8 cellular contexts compared by ENCODE assay signal in genomic region chr7:7761974-7762769, GRCh38. TPM values are rescaled to one million over a fixed set of nuclear protein-coding genes. Genes with fewer than 3 reads are reported as not detected.
A peak's percentile ranks its signal among the peaks of the same experiment; 100 is the strongest.
DNase-seq lines count a peak whose midpoint lies in the region; ATAC-seq and TF ChIP-seq lines count a peak whose summit lies in the region.

No MANE protein-coding gene starts in this region.

- no peaks in the 10 kb centered on the region for H3K79me2 ChIP-seq in trophoblast cell (ENCODE audit: control insufficient read depth, insufficient read depth, low read length, poor library complexity)

- no peak overlapping the region for H3K18ac ChIP-seq in trophoblast cell (ENCODE audit: low read length)

- H3K9ac ChIP-seq in trophoblast cell (ENCODE audit: low read length), result no peak overlapping the region

- H2AK5ac ChIP-seq in trophoblast cell (ENCODE audit: low read length), result no peak overlapping the region

- H4K12ac ChIP-seq in trophoblast cell (ENCODE audit: low read depth, low read length), result no peak overlapping the region

- intact Hi-C loops in esophagus squamous epithelium (cut with DNase I), result no loop called here

- H3K4me1 Mint-ChIP-seq in activated T-cell treated with anti-CD3 and anti-CD28 coated beads, Interleukin-2, amount 50 U/mL, for 24 hours (ENCODE audit: low read depth), result peaks cover 38% of the 10 kb centered on the region

- peak overlapping the region; percentile 90 for H3K27ac Mint-ChIP-seq in activated T-cell treated with anti-CD3 and anti-CD28 coated beads, Interleukin-2, amount 50 U/mL, for 24 hours

- H3K4me3 ChIP-seq in esophagus squamous epithelium (peak overlapping the region; percentile 26 to 62 (median 48)), trophoblast cell (ENCODE audit: low read depth, low read length) (no peak overlapping the region)

- H3K9me3 ChIP-seq in esophagus squamous epithelium, result no peaks in the 10 kb centered on the region
- no peaks in the 10 kb centered on the region for H3K9me3 ChIP-seq in trophoblast cell (ENCODE audit: insufficient read depth, low read depth, low read length)

- no peak overlapping the region for H2BK12ac ChIP-seq in trophoblast cell (ENCODE audit: low read length)

- no peak overlapping the region for H4K91ac ChIP-seq in trophoblast cell (ENCODE audit: low read depth, low read length)

- H3K4me1 ChIP-seq in esophagus squamous epithelium, result peaks cover 0 to 59% (median 5%) of the 10 kb centered on the region in 3 donors
- peaks cover 2 to 4% of the 10 kb centered on the region in 2 experiments for H3K4me1 ChIP-seq in trophoblast cell (ENCODE audit: control insufficient read depth in 1 of 2, insufficient read depth in 2 of 2, low read length in 2 of 2)

- no peak for TF ChIP-seq POLR2A in esophagus squamous epithelium (IDR thresholded peaks at IDR 0.05)

- H3K36me3 ChIP-seq in esophagus squamous epithelium, result no peaks in the 10 kb centered on the region
- no peaks in the 10 kb centered on the region for H3K36me3 ChIP-seq in trophoblast cell (ENCODE audit: control insufficient read depth in 1 of 2, insufficient read depth in 2 of 2, low read length in 2 of 2)

- no peak overlapping the region for H3K4ac ChIP-seq in trophoblast cell (ENCODE audit: low read depth, low read length)

- H3K4me2 ChIP-seq in trophoblast cell (ENCODE audit: low read length), result no peak overlapping the region

- no peaks in the 10 kb centered on the region for H3K36me3 Mint-ChIP-seq in activated T-cell treated with anti-CD3 and anti-CD28 coated beads, Interleukin-2, amount 50 U/mL, for 24 hours (ENCODE audit: low read depth)

- no peak overlapping the region for H3K14ac ChIP-seq in trophoblast cell (ENCODE audit: low read length)

- H3K27me3 ChIP-seq in esophagus squamous epithelium (no peaks in the 10 kb centered on the region), trophoblast cell (ENCODE audit: insufficient read depth, low read length) (no peaks in the 10 kb centered on the region)

- peak; percentile 33 for DNase-seq in activated T-cell treated with anti-CD3 and anti-CD28 coated beads, Interleukin-2, amount 50 U/mL, for 24 hours
- DNase-seq in activated T-cell treated with anti-CD3 and anti-CD28 coated beads for 4 hours, result no peak
- peak; percentile 20 for DNase-seq in SK-N-DZ (ENCODE audit: low spot score)
- no peak for DNase-seq in esophagus squamous epithelium (lab: John Stamatoyannopoulos, UW)
- DNase-seq in trophoblast cell, result peak in 1 of 2 donors; percentile 12
- no peak for DNase-seq in 8988T
- no peak for DNase-seq in NCI-H2171 treated with DMSO at 0.1 percent for 48 hours (lab: John Stamatoyannopoulos, UW)

- H3K4me3 Mint-ChIP-seq in activated T-cell treated with anti-CD3 and anti-CD28 coated beads, Interleukin-2, amount 50 U/mL, for 24 hours, result peak overlapping the region; percentile 83

- no peak overlapping the region for H2BK120ac ChIP-seq in trophoblast cell (ENCODE audit: insufficient read depth, low read length, poor library complexity)

- no peaks in the 10 kb centered on the region for H3K9me3 Mint-ChIP-seq in activated T-cell treated with anti-CD3 and anti-CD28 coated beads, Interleukin-2, amount 50 U/mL, for 24 hours

- H3K27me3 Mint-ChIP-seq in activated T-cell treated with anti-CD3 and anti-CD28 coated beads, Interleukin-2, amount 50 U/mL, for 24 hours, result no peaks in the 10 kb centered on the region

- ATAC-seq in HG02852 (IDR thresholded peaks at IDR 0.05; ENCODE audit: unreplicated experiment), result peak; percentile 67

- no peak overlapping the region for H2AFZ ChIP-seq in trophoblast cell (ENCODE audit: insufficient read depth, low read length, poor library complexity)

- no peak overlapping the region for H4K8ac ChIP-seq in trophoblast cell (ENCODE audit: low read depth, low read length)

- peaks cover 4% of the 10 kb centered on the region for H3K79me1 ChIP-seq in trophoblast cell (ENCODE audit: low read length)

- H3K27ac ChIP-seq in esophagus squamous epithelium, result peak overlapping the region; percentile 67 to 88 (median 78)
- H3K27ac ChIP-seq in trophoblast cell (ENCODE audit: low read depth, low read length), result peak overlapping the region; percentile 46

- 4 to 6% methylated on average over 9 of the region's 9 CpGs for WGBS in esophagus squamous epithelium, 2 donors
- WGBS in trophoblast cell (ENCODE audit: extremely low coverage, insufficient coverage, insufficient read length), result no CpG with 5 or more reads among the region's 9 CpGs

- no peak overlapping the region for H2BK5ac ChIP-seq in trophoblast cell (ENCODE audit: low read depth, low read length, poor library complexity)

- TF ChIP-seq CTCF in esophagus squamous epithelium (IDR thresholded peaks at IDR 0.05), result no peak

- no peak overlapping the region for H3K23ac ChIP-seq in trophoblast cell (ENCODE audit: low read length)

RNA-seq across cellular contexts. Expression of gene RPA3, which starts 43.8 kb away (rescaled TPM):
- 119 and 137 TPM in 2 replicates for polyA plus RNA-seq in SK-N-DZ (2014; cell fraction: cytosol; rRNA removed)
- 111 and 157 TPM in 2 replicates for polyA plus RNA-seq in SK-N-DZ (2014; cell fraction: nucleus; rRNA removed)
- total RNA-seq in esophagus squamous epithelium, result 10 to 100 TPM; 13.0 to 29.3 (median 21.7) TPM
- 50.1 and 53.5 TPM in 2 replicates for polyA plus RNA-seq in trophoblast cell (2013)

Comparison
In these comparisons a context has a peak if more than half of its experiments do, and no peak if none do; other contexts are left out.
1. DNase-seq: peak in activated T-cell treated with anti-CD3 and anti-CD28 coated beads, Interleukin-2, amount 50 U/mL, for 24 hours (single experiment) and SK-N-DZ (single experiment); none in activated T-cell treated with anti-CD3 and anti-CD28 coated beads for 4 hours (single experiment), esophagus squamous epithelium (single experiment), 8988T (single experiment) and NCI-H2171 treated with DMSO at 0.1 percent for 48 hours (single experiment).